Comparison of ENCODE assay signal across 17 cellular contexts in the genomic region with DNA sequence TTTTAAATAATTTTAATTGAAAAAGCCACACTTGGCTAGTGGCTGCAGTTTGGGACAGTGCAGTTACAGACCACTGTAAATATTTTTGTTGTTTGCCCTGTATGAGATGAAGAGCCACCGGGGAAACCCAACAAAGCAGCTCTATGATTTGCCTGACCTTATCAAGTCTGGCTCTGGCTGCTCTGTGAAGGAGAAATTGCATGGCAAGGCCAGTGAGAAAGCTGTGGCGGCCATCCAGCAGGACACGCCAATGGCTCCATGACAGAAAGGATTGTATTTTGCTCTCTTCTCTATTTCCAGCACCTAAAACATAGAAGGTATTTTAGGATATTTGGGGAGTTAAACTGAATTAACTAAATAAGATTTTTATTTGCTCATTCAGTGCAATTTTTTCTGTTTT.
"Had no signal": no experiment of that assay in that cellular context is flagged by ENCODE, and none has a peak within 500 bp of the region (broad histone marks: within the 10 kb centered on the region; RNA-seq: fewer than 3 reads in every experiment).

No MANE protein-coding gene starts in this region.

- H3K4me3 ChIP-seq: coronary artery, heart right ventricle, psoas muscle, sigmoid colon, skin epidermis, stomach had no signal

- DNase-seq: effector CD4-positive, alpha-beta T cell; endodermal cell; erythroblast; mesendoderm; naive B cell; retina; sigmoid colon; stimulated activated CD4-positive, alpha-beta T cell treated with anti-CD3 and anti-CD28 coated beads, Interleukin-2, amount 100 ng/mL, for 24 hours; stimulated activated CD4-positive, alpha-beta T cell treated with anti-CD3 and anti-CD28 coated beads, Interleukin-4, amount 100 ng/mL, for 4 hours; stimulated activated naive CD4-positive, alpha-beta T cell; stomach; trophoblast cell had no signal

- H3K27me3 ChIP-seq: heart right ventricle, sigmoid colon, stomach had no signal

- H3K9me3 ChIP-seq: psoas muscle, sigmoid colon had no signal

- H3K4me1 ChIP-seq: heart right ventricle, parathyroid adenoma, psoas muscle, sigmoid colon, stomach had no signal

- ATAC-seq: psoas muscle had no signal

- H3K27ac ChIP-seq: coronary artery, heart right ventricle, parathyroid adenoma, psoas muscle, sigmoid colon, skin epidermis, stomach had no signal
